14 cellular contexts compared by ENCODE assay signal in the genomic region with DNA sequence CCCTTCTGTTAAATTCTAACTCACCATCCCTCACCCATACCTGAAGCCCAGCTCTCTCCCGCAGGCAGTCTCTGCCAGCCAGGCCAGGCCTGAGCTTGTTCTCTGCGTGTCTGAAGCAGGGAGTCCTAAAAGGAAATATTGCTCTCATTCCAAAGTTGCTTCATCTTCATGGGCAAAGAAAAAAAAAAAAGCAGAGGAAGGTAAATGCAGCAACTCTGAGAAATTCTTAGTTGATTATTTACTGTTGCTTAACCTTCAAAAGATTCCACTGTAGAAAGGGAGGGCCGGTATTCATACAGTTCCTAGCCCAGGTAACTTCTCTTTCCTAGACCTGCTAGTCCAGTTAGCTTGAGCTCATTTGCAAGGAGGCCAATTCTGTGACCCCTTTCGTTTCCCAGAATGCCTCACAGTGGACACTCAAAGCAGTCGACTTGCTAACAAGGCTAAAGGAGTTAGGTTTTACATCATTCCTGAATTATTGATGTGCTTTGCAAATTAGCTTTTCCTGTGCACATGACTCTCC.
DNase-seq lines count a peak whose midpoint lies in the region; ATAC-seq, FAIRE-seq and TF ChIP-seq lines count a peak whose summit lies in the region.
"Had no signal": no experiment of that assay in that cellular context is flagged by ENCODE, and none has a peak within 500 bp of the region (broad histone marks: within the 10 kb centered on the region; RNA-seq: fewer than 3 reads in every experiment).

No MANE protein-coding gene starts in this region.

- no peaks in the 10 kb centered on the region for H3K36me3 Mint-ChIP-seq in WTC11
- H3K36me3 Mint-ChIP-seq: natural killer cell treated with Interleukin-12 subunit alpha and Interleukin-12 subunit beta and Interleukin-15 and Interleukin-18, amount 100 ng/mL, for 72 hours had no signal

- H3K79me2 ChIP-seq in hepatocyte: no peaks in the 10 kb centered on the region

- no peaks in the 10 kb centered on the region; the same call in 1 of the 2 replicates for H3K9me3 Mint-ChIP-seq in WTC11
- H3K9me3 Mint-ChIP-seq: activated T-helper 2 cell treated with anti-CD3 and anti-CD28 coated beads, Interferon-gamma antibody, Interleukin-2, Interleukin-4, amounts not matched to agents 10 μg/mL and 5 μg/mL and 100 μg/mL, durations not matched to agents 14 hours and 24 hours and 36 hours; natural killer cell treated with Interleukin-12 subunit alpha and Interleukin-12 subunit beta and Interleukin-15 and Interleukin-18, amount 100 ng/mL, for 72 hours had no signal

- FAIRE-seq in H54 (lab: Jason Lieb, UNC): no peak
- FAIRE-seq: GM12892, urothelium cell line had no signal

- H3K36me3 ChIP-seq in hepatocyte (replicated peaks; ENCODE audit: insufficient read depth, low read depth) (no peaks in the 10 kb centered on the region), neutrophil (no peaks in the 10 kb centered on the region)

- WGBS in hepatocyte (ENCODE audit: low lambda C conversion rate, missing lambda C conversion rate): 36% methylated on average over 5 of the region's 5 CpGs

- H3K4me3 Mint-ChIP-seq in WTC11: no peak overlapping the region
- H3K4me3 Mint-ChIP-seq: natural killer cell treated with Interleukin-12 subunit alpha and Interleukin-12 subunit beta and Interleukin-15 and Interleukin-18, amount 100 ng/mL, for 72 hours; T-helper 17 cell had no signal

- no peaks in the 10 kb centered on the region for H3K27me3 ChIP-seq in hepatocyte
- no peaks in the 10 kb centered on the region for H3K27me3 ChIP-seq in neutrophil

- POLR2A ChIA-PET in WTC11 (lab: Charles Lee): interaction anchor here (0.6 kb wide), 1 partner anchor 85 kb away, joined by 3 read pairs; no protein-coding TSS in a partner anchor

- no peaks in the 10 kb centered on the region for H3K27me3 Mint-ChIP-seq in WTC11 (ENCODE audit: low read depth)

- H3K4me1 Mint-ChIP-seq in WTC11: no peaks in the 10 kb centered on the region; the same call in 1 of the 2 replicates

- no peak overlapping the region for H3K27ac Mint-ChIP-seq in WTC11
- H3K27ac Mint-ChIP-seq: activated T-helper 2 cell treated with anti-CD3 and anti-CD28 coated beads, Interferon-gamma antibody, Interleukin-2, Interleukin-4, amounts not matched to agents 10 μg/mL and 5 μg/mL and 100 μg/mL, durations not matched to agents 14 hours and 24 hours and 36 hours; natural killer cell treated with Interleukin-12 subunit alpha and Interleukin-12 subunit beta and Interleukin-15 and Interleukin-18, amount 100 ng/mL, for 72 hours; T-helper 17 cell had no signal

- no peaks in the 10 kb centered on the region for H4K20me1 ChIP-seq in hepatocyte (ENCODE audit: insufficient read depth, poor library complexity, severe bottlenecking)

- DNase-seq in ACHN: peak; percentile 10
- DNase-seq in WTC11 (ENCODE audit: low spot score): no peak
- DNase-seq in hepatocyte (ENCODE audit: low spot score): peak; percentile 75
- no peak for DNase-seq in DMS79 treated with DMSO at 0.1 percent for 48 hours (lab: John Stamatoyannopoulos, UW)
- DNase-seq in H54 (ENCODE audit: insufficient read length, low spot score): no peak
- DNase-seq in NCI-H446 (lab: John Stamatoyannopoulos, UW): no peak
- DNase-seq: NCI-H1694 treated with DMSO at 0.1 percent for 48 hours, T-helper 17 cell had no signal

- in situ Hi-C loops in ACHN (cut with HindIII; ENCODE audit: low pct_ligation_motif_present, low pct_unique_long_range_greater_than_20kb, low sequenced_read_pairs): no loop called here

- no peak for TF ChIP-seq CTCF in WTC11 (IDR thresholded peaks at IDR 0.05)
- TF ChIP-seq CTCF in hepatocyte (IDR thresholded peaks at IDR 0.05; ENCODE audit: poor library complexity): no peak
- no peak for TF ChIP-seq CTCF in neutrophil (IDR thresholded peaks at IDR 0.05)

- no peak overlapping the region for H3K4me3 ChIP-seq in hepatocyte
- no peak overlapping the region for H3K4me3 ChIP-seq in neutrophil (ENCODE audit: low read depth in 1 of 2, low read length in 1 of 2)

- H3K9me3 ChIP-seq in hepatocyte (ENCODE audit: low read depth) (no peaks in the 10 kb centered on the region), neutrophil (no peaks in the 10 kb centered on the region)

- ATAC-seq in WTC11: no peak
- ATAC-seq in SK-N-SH treated with all-trans-retinoic acid at 6 μM for 48 hours: no peak
- ATAC-seq: natural killer cell treated with Interleukin-12 subunit alpha and Interleukin-12 subunit beta and Interleukin-15 and Interleukin-18, amount 100 ng/mL, for 72 hours; T-helper 17 cell had no signal

- no peak for TF ChIP-seq POLR2A in H54 (IDR thresholded peaks at IDR 0.05; ENCODE audit: low read depth, low read length)

- peak overlapping the region; percentile 55 for H3K4me2 ChIP-seq in hepatocyte

- no peak overlapping the region for H2AFZ ChIP-seq in hepatocyte

- peaks cover 31% of the 10 kb centered on the region for H3K4me1 ChIP-seq in hepatocyte (ENCODE audit: insufficient read depth)
- H3K4me1 ChIP-seq in neutrophil (ENCODE audit: control insufficient read depth in 1 of 2, insufficient read depth in 1 of 2, low read depth in 1 of 2, low read length in 1 of 2): peaks cover 53 to 60% of the 10 kb centered on the region in 2 experiments

- no peaks in the 10 kb centered on the region for H3K9me2 ChIP-seq in hepatocyte (replicated peaks; ENCODE audit: insufficient read depth)

- H3K27ac ChIP-seq in hepatocyte: peak overlapping the region; percentile 90
- H3K27ac ChIP-seq in neutrophil: peak overlapping the region; percentile 79

- CTCF ChIA-PET in WTC11 (lab: Charles Lee): interaction anchor here (0.8 to 1.4 kb wide), 2 partner anchors 25 to 162 kb away, joined by 3 read pairs; no protein-coding TSS in a partner anchor

TF ChIP-seq in WTC11, 78 proteins besides CTCF, POLR2A, EP300 and RAD21:
- TF ChIP-seq GABPB1 (CRISPR knock-in tag; IDR thresholded peaks at IDR 0.05) (peak; percentile 87), SP1 (CRISPR knock-in tag; conservative IDR thresholded peaks at IDR 0.05) (no peak)

TF ChIP-seq in SK-N-SH treated with all-trans-retinoic acid at 6 μM for 48 hours, 23 proteins besides CTCF, POLR2A, EP300 and RAD21 (continues in another document):
- TF ChIP-seq PATZ1 (CRISPR knock-in tag; IDR thresholded peaks at IDR 0.05; ENCODE audit: borderline replicate concordance): no peak
- TF ChIP-seq ZC3H10 (CRISPR knock-in tag; IDR thresholded peaks at IDR 0.05): no peak
- TF ChIP-seq, protein P1, sequence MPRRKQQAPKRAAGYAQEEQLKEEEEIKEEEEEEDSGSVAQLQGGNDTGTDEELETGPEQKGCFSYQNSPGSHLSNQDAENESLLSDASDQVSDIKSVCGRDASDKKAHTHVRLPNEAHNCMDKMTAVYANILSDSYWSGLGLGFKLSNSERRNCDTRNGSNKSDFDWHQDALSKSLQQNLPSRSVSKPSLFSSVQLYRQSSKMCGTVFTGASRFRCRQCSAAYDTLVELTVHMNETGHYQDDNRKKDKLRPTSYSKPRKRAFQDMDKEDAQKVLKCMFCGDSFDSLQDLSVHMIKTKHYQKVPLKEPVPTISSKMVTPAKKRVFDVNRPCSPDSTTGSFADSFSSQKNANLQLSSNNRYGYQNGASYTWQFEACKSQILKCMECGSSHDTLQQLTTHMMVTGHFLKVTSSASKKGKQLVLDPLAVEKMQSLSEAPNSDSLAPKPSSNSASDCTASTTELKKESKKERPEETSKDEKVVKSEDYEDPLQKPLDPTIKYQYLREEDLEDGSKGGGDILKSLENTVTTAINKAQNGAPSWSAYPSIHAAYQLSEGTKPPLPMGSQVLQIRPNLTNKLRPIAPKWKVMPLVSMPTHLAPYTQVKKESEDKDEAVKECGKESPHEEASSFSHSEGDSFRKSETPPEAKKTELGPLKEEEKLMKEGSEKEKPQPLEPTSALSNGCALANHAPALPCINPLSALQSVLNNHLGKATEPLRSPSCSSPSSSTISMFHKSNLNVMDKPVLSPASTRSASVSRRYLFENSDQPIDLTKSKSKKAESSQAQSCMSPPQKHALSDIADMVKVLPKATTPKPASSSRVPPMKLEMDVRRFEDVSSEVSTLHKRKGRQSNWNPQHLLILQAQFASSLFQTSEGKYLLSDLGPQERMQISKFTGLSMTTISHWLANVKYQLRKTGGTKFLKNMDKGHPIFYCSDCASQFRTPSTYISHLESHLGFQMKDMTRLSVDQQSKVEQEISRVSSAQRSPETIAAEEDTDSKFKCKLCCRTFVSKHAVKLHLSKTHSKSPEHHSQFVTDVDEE (CRISPR knock-in tag; IDR thresholded peaks at IDR 0.05): no peak
- TF ChIP-seq ZNF70 (CRISPR knock-in tag; IDR thresholded peaks at IDR 0.05): no peak
- TF ChIP-seq, protein P2, sequence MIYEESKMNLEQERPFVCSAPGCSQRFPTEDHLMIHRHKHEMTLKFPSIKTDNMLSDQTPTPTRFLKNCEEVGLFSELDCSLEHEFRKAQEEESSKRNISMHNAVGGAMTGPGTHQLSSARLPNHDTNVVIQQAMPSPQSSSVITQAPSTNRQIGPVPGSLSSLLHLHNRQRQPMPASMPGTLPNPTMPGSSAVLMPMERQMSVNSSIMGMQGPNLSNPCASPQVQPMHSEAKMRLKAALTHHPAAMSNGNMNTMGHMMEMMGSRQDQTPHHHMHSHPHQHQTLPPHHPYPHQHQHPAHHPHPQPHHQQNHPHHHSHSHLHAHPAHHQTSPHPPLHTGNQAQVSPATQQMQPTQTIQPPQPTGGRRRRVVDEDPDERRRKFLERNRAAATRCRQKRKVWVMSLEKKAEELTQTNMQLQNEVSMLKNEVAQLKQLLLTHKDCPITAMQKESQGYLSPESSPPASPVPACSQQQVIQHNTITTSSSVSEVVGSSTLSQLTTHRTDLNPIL (CRISPR knock-in tag; IDR thresholded peaks at IDR 0.05; ENCODE audit: low read depth): no peak
- TF ChIP-seq OSR1 (CRISPR knock-in tag; IDR thresholded peaks at IDR 0.05): no peak
- no peak for TF ChIP-seq TCF4 (CRISPR knock-in tag; IDR thresholded peaks at IDR 0.05; ENCODE audit: borderline replicate concordance)
- no peak for TF ChIP-seq PPARA (CRISPR knock-in tag; IDR thresholded peaks at IDR 0.05; ENCODE audit: borderline replicate concordance)

Comparison
In these comparisons a context has a peak if more than half of its experiments do, and no peak if none do; other contexts are left out.
1. DNase-seq: peak in ACHN (single experiment) and hepatocyte (single experiment); none in WTC11 (single experiment), DMS79 treated with DMSO at 0.1 percent for 48 hours (single experiment), H54 (single experiment) and NCI-H446 (0 of 2).